ENCODE assay signal across 30 cellular contexts in genomic region chr22:24706732-24707476, GRCh38.
DNase-seq lines count a peak whose midpoint lies in the region; ATAC-seq and TF ChIP-seq lines count a peak whose summit lies in the region.
"Had no signal": no experiment of that assay in that cellular context is flagged by ENCODE, and none has a peak within 500 bp of the region (broad histone marks: within the 10 kb centered on the region; RNA-seq: fewer than 3 reads in every experiment).

No MANE protein-coding gene starts in this region.

- no peak overlapping the region for H3K4me2 ChIP-seq in hepatocyte
- H3K4me2 ChIP-seq: smooth muscle cell had no signal

- TF ChIP-seq POLR2A in upper lobe of left lung (IDR thresholded peaks at IDR 0.05), result no peak

- H3K36me3 ChIP-seq in upper lobe of left lung, result no peaks in the 10 kb centered on the region
- H3K36me3 ChIP-seq in hepatocyte (replicated peaks; ENCODE audit: insufficient read depth, low read depth), result no peaks in the 10 kb centered on the region
- H3K36me3 ChIP-seq: esophagus squamous epithelium, gastrocnemius medialis, left ventricle myocardium inferior, ovary, suprapubic skin, WERI-Rb-1 had no signal

- TF ChIP-seq EP300 in upper lobe of left lung (IDR thresholded peaks at IDR 0.05), result no peak

- H3K27ac ChIP-seq in foreskin keratinocyte (no peak overlapping the region), upper lobe of left lung (no peak overlapping the region), hepatocyte (no peak overlapping the region)
- H3K27ac ChIP-seq: coronary artery, esophagus squamous epithelium, gastrocnemius medialis, left ventricle myocardium inferior, ovary, suprapubic skin, WERI-Rb-1 had no signal

- H3K9me3 ChIP-seq in upper lobe of left lung (no peaks in the 10 kb centered on the region), hepatocyte (ENCODE audit: low read depth) (no peaks in the 10 kb centered on the region)
- H3K9me3 ChIP-seq: esophagus squamous epithelium, gastrocnemius medialis, left ventricle myocardium inferior, ovary, suprapubic skin had no signal

- peak; percentile 9 for ATAC-seq in foreskin keratinocyte
- peak; percentile 8 to 51 for ATAC-seq in upper lobe of left lung (ENCODE audit: low FRiP score in 2 of 2)
- ATAC-seq: activated naive CD4-positive, alpha-beta T cell treated with anti-CD3 and anti-CD28 coated beads, Interleukin-2, amount 50 U/mL, for 72 hours; gastrocnemius medialis; natural killer cell had no signal

- H2AFZ ChIP-seq in hepatocyte, result no peak overlapping the region

- DNase-seq in stimulated activated CD4-positive, alpha-beta T cell treated with anti-CD3 and anti-CD28 coated beads, Interleukin-15, amount 100 ng/mL, for 24 hours, result peak; percentile 16
- DNase-seq in stimulated activated CD4-positive, alpha-beta T cell treated with anti-CD3 and anti-CD28 coated beads, Interleukin-4, amount 100 ng/mL, for 24 hours, result no peak
- peak; percentile 53 for DNase-seq in NCI-H146 treated with DMSO at 0.1 percent for 48 hours (lab: John Stamatoyannopoulos, UW; ENCODE audit: unreplicated experiment)
- peak in 1 of 2 donors; percentile 5 for DNase-seq in foreskin keratinocyte
- no peak for DNase-seq in upper lobe of left lung
- no peak for DNase-seq in HT-29 (ENCODE audit: low spot score)
- DNase-seq in SHP77 treated with DMSO at 0.1 percent for 48 hours (lab: John Stamatoyannopoulos, UW), result no peak
- no peak for DNase-seq in hepatocyte (ENCODE audit: low spot score)
- DNase-seq: activated CD4-positive, alpha-beta T cell treated with anti-CD3 and anti-CD28 coated beads, Interleukin-2, amount 50 U/mL, for 1 hour; activated CD8-positive, alpha-beta memory T cell treated with anti-CD3 and anti-CD28 coated beads, Interleukin-2, amount 50 U/mL, for 4 hours; C1 segment of cervical spinal cord; DND-41; esophagus squamous epithelium; gastrocnemius medialis; HCEC 1CT; hypothalamus; KG1; left ventricle myocardium inferior; MM.1S; natural killer cell; NCI-H2107; NCI-H446 treated with DMSO at 0.1 percent for 48 hours; ovary; retina; T-helper 9 cell had no signal

- WGBS in upper lobe of left lung, 2 donors, result 70 to 76% methylated on average over 9 to 18 of the region's 18 CpGs
- WGBS in hepatocyte (ENCODE audit: low lambda C conversion rate, missing lambda C conversion rate), result 83% methylated on average over 18 of the region's 18 CpGs

- H3K4me3 ChIP-seq in upper lobe of left lung (peak overlapping the region in 1 of 4 donors; percentile 12), hepatocyte (no peak overlapping the region)
- H3K4me3 ChIP-seq: coronary artery, esophagus squamous epithelium, gastrocnemius medialis, left ventricle myocardium inferior, ovary, smooth muscle cell, suprapubic skin had no signal

- no peaks in the 10 kb centered on the region for H3K79me2 ChIP-seq in hepatocyte

- peaks cover 24% of the 10 kb centered on the region for H3K27me3 ChIP-seq in foreskin keratinocyte
- H3K27me3 ChIP-seq in upper lobe of left lung, result no peaks in the 10 kb centered on the region
- no peaks in the 10 kb centered on the region for H3K27me3 ChIP-seq in hepatocyte
- H3K27me3 ChIP-seq: ovary had no signal

- TF ChIP-seq CTCF in foreskin keratinocyte (conservative IDR thresholded peaks at IDR 0.05), result no peak
- TF ChIP-seq CTCF in upper lobe of left lung (IDR thresholded peaks at IDR 0.05), result no peak
- TF ChIP-seq CTCF in hepatocyte (IDR thresholded peaks at IDR 0.05; ENCODE audit: poor library complexity), result no peak

- H4K20me1 ChIP-seq in hepatocyte (ENCODE audit: insufficient read depth, poor library complexity, severe bottlenecking), result no peaks in the 10 kb centered on the region

- H3K9me2 ChIP-seq in hepatocyte (replicated peaks; ENCODE audit: insufficient read depth), result no peaks in the 10 kb centered on the region

- H3K4me1 ChIP-seq in foreskin keratinocyte (peaks cover 7% of the 10 kb centered on the region), upper lobe of left lung (peaks cover 0 to 8% (median 4%) of the 10 kb centered on the region in 4 donors), hepatocyte (ENCODE audit: insufficient read depth) (no peaks in the 10 kb centered on the region)
- H3K4me1 ChIP-seq: gastrocnemius medialis had no signal

Comparison
In these comparisons a context has a peak if more than half of its experiments do, and no peak if none do; other contexts are left out.
1. DNase-seq: peak in stimulated activated CD4-positive, alpha-beta T cell treated with anti-CD3 and anti-CD28 coated beads, Interleukin-15, amount 100 ng/mL, for 24 hours (single experiment) and NCI-H146 treated with DMSO at 0.1 percent for 48 hours (single experiment); none in stimulated activated CD4-positive, alpha-beta T cell treated with anti-CD3 and anti-CD28 coated beads, Interleukin-4, amount 100 ng/mL, for 24 hours (single experiment), upper lobe of left lung (0 of 2), HT-29 (single experiment), SHP77 treated with DMSO at 0.1 percent for 48 hours (single experiment) and hepatocyte (single experiment).